ENCODE assay signal across 19 cellular contexts in genomic region chr7:122572706-122573105, GRCh38.
"Had no signal": no experiment of that assay in that cellular context is flagged by ENCODE, and none has a peak within 500 bp of the region (broad histone marks: within the 10 kb centered on the region; RNA-seq: fewer than 3 reads in every experiment).

No MANE protein-coding gene starts in this region.

- ATAC-seq: HepG2 had no signal

- DNase-seq: IMR-90, Karpas-422, KG1, MG63, NCI-H1105, NCI-H1417, NCI-H1436 treated with DMSO at 0.1 percent for 48 hours, NCI-H187, NCI-H2029, NCI-H2081 treated with DMSO at 0.1 percent for 48 hours, NCI-H2171, NCI-H226, NCI-H446, NCI-H510A, NCI-H524 treated with DMSO at 0.1 percent for 48 hours, Right ventricle myocardium superior, RPMI8226, SIG-M5 had no signal
